ENCODE assay signal across 15 cellular contexts in genomic region chr4:3629665-3630064, GRCh38.
DNase-seq lines count a peak whose midpoint lies in the region; ATAC-seq and TF ChIP-seq lines count a peak whose summit lies in the region.
"Had no signal": no experiment of that assay in that cellular context is flagged by ENCODE, and none has a peak within 500 bp of the region (broad histone marks: within the 10 kb centered on the region; RNA-seq: fewer than 3 reads in every experiment).

No MANE protein-coding gene starts in this region.

- no peak overlapping the region for H3K4me3 ChIP-seq in RWPE2 (ENCODE audit: severe bottlenecking)
- H3K4me3 ChIP-seq: BLaER1 treated with 17β-estradiol and CSF1 and Interleukin-3, amounts not matched to agents 10 nM and 100 nM had no signal

- ATAC-seq in RWPE2 (ENCODE audit: low read depth) (no peak), HG03469 (IDR thresholded peaks at IDR 0.05; ENCODE audit: unreplicated experiment) (no peak), GM18519 (IDR thresholded peaks at IDR 0.05; ENCODE audit: low FRiP score, unreplicated experiment) (no peak)
- ATAC-seq: CD8-positive, alpha-beta T cell had no signal

- H3K9me3 Mint-ChIP-seq in chondrocyte (ENCODE audit: low read depth) (peaks cover 3% of the 10 kb centered on the region), nephron progenitor cell (peaks cover 10% of the 10 kb centered on the region)
- H3K9me3 Mint-ChIP-seq: CD8-positive, alpha-beta T cell had no signal

- H3K4me3 Mint-ChIP-seq in chondrocyte (ENCODE audit: unreplicated experiment) (no peak overlapping the region), nephron progenitor cell (peak overlapping the region; percentile 30)
- H3K4me3 Mint-ChIP-seq: B cell; CD8-positive, alpha-beta T cell; H9 had no signal

- H3K36me3 Mint-ChIP-seq in chondrocyte (ENCODE audit: low read depth) (no peaks in the 10 kb centered on the region), nephron progenitor cell (ENCODE audit: low read depth) (peaks cover 4% of the 10 kb centered on the region)
- H3K36me3 Mint-ChIP-seq: CD8-positive, alpha-beta T cell had no signal

- no peak overlapping the region for H3K27ac ChIP-seq in RWPE2 (ENCODE audit: poor library complexity, severe bottlenecking)
- H3K27ac ChIP-seq: BLaER1 treated with 17β-estradiol and CSF1 and Interleukin-3, amounts not matched to agents 10 nM and 100 nM had no signal

- DNase-seq in RWPE2 (ENCODE audit: low spot score): peak; percentile 30
- DNase-seq in chondrocyte (ENCODE audit: low spot score): peak; percentile 53
- no peak for DNase-seq in nephron progenitor cell
- peak; percentile 49 for DNase-seq in posterior vena cava (ENCODE audit: low spot score)
- no peak for DNase-seq in activated CD4-positive, CD25-positive, alpha-beta regulatory T cell (lab: John Stamatoyannopoulos, UW)
- DNase-seq: Calu3; CD8-positive, alpha-beta T cell; DND-41; EL; GOT3; H9 had no signal

- H3K4me1 Mint-ChIP-seq in chondrocyte (ENCODE audit: low read depth): peaks cover 6% of the 10 kb centered on the region
- H3K4me1 Mint-ChIP-seq in nephron progenitor cell: peaks cover 51% of the 10 kb centered on the region
- H3K4me1 Mint-ChIP-seq: B cell had no signal

- no peaks in the 10 kb centered on the region for H3K4me1 ChIP-seq in RWPE2 (ENCODE audit: insufficient read depth, poor library complexity, severe bottlenecking)

- H3K36me3 ChIP-seq in RWPE2 (ENCODE audit: low read depth): no peaks in the 10 kb centered on the region
- H3K36me3 ChIP-seq: BLaER1 treated with 17β-estradiol and CSF1 and Interleukin-3, amounts not matched to agents 10 nM and 100 nM had no signal

- H3K9me3 ChIP-seq in RWPE2 (ENCODE audit: severe bottlenecking): no peaks in the 10 kb centered on the region

- TF ChIP-seq CTCF in RWPE2 (IDR thresholded peaks at IDR 0.05; ENCODE audit: poor library complexity, severe bottlenecking) (no peak), chondrocyte (IDR thresholded peaks at IDR 0.05) (no peak), nephron progenitor cell (IDR thresholded peaks at IDR 0.05) (no peak)

- H3K27ac Mint-ChIP-seq in chondrocyte (ENCODE audit: unreplicated experiment): no peak overlapping the region
- H3K27ac Mint-ChIP-seq in nephron progenitor cell: no peak overlapping the region
- H3K27ac Mint-ChIP-seq: B cell; CD8-positive, alpha-beta T cell had no signal

- H3K27me3 Mint-ChIP-seq in chondrocyte (ENCODE audit: low read depth): peaks cover 19% of the 10 kb centered on the region
- peaks cover 10% of the 10 kb centered on the region for H3K27me3 Mint-ChIP-seq in nephron progenitor cell (ENCODE audit: low read depth, poor library complexity)

- intact Hi-C loops in posterior vena cava (cut with DNase I): loop anchor here in 1 of 2 donors (5.0 kb wide), 1 partner anchor 802 kb away; no protein-coding TSS in a partner anchor

- peaks cover 14% of the 10 kb centered on the region for H3K27me3 ChIP-seq in RWPE2 (ENCODE audit: insufficient read depth, poor library complexity, severe bottlenecking)
- H3K27me3 ChIP-seq: BLaER1 treated with 17β-estradiol and CSF1 and Interleukin-3, amounts not matched to agents 10 nM and 100 nM had no signal

Comparison
In these comparisons a context has a peak if more than half of its experiments do, and no peak if none do; other contexts are left out.
1. DNase-seq: peak in RWPE2 (single experiment), chondrocyte (single experiment) and posterior vena cava (single experiment); none in nephron progenitor cell (single experiment) and activated CD4-positive, CD25-positive, alpha-beta regulatory T cell (0 of 4).